In the genomic region with DNA sequence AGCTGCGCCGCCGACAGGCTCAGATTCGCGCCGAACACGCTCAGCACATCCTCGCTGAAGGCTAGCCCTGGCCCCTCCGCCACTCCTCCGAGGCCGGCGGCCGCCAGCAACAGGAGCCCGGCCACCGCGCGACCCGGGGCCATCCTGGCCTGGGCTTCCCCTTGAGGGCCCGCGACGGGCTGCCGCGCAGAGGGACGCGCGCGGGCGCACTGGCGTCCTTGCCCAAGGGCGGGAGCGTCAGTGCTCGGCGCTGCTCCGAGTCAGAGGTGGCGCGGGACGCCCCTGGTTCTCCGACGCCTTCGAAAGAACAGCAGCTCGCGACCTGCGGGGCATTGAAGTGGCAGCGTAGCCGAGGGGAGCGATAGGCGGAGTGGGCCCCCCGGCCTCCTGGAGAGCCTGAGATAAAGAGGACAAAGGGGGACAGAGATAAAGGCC, we compare ENCODE assay signal across 8 cellular contexts. TPM values are rescaled to one million over a fixed set of nuclear protein-coding genes. Genes with fewer than 3 reads are reported as not detected.
DNase-seq lines count a peak whose midpoint lies in the region; ATAC-seq, FAIRE-seq and TF ChIP-seq lines count a peak whose summit lies in the region.

No MANE protein-coding gene starts in this region.

- H2AFZ ChIP-seq in H1 (ENCODE audit: low read length) = peak overlapping the region; percentile 31; the same call in 1 of the 2 replicates

- no peak for TF ChIP-seq CTCF in activated CD8-positive, alpha-beta T cell treated with anti-CD3 and anti-CD28 coated beads for 36 hours (IDR thresholded peaks at IDR 0.05)
- TF ChIP-seq CTCF in H1 (IDR thresholded peaks at IDR 0.05; ENCODE audit: control extremely low read depth in 1 of 3, insufficient read depth in 1 of 3, low read depth in 1 of 3, low read length in 3 of 3) = 0 out of 4 replicates have a peak, but pooled peaks of 1 of the 3 experiments have one; percentile 2

- ATAC-seq in HG02642 (IDR thresholded peaks at IDR 0.05; ENCODE audit: poor library complexity, unreplicated experiment) = peak; percentile 63
- peak; percentile 63 for ATAC-seq in activated CD8-positive, alpha-beta T cell treated with anti-CD3 and anti-CD28 coated beads for 36 hours

- peak overlapping the region; percentile 48 to 69 (median 62) for H3K4me3 ChIP-seq in H1 (ENCODE audit: extremely low read depth in 1 of 4, insufficient read depth in 2 of 4, low read depth in 3 of 4, low read length in 4 of 4)
- peak overlapping the region; percentile 66 for H3K4me3 ChIP-seq in mononuclear cell (ENCODE audit: low read length)

- H3K23me2 ChIP-seq in H1 (ENCODE audit: low read depth, low read length) = peaks cover 18% of the 10 kb centered on the region

- H3K9ac ChIP-seq in H1 (replicated peaks in 1 of 4; ENCODE audit: extremely low read depth in 1 of 4, low read depth in 3 of 4, low read length in 3 of 4) = peak overlapping the region in 3 of 4 experiments; percentile 20 to 46 (median 40); a peak in 5 of 7 replicates

- no peak overlapping the region for H3K14ac ChIP-seq in H1 (ENCODE audit: insufficient read length)

- no peaks in the 10 kb centered on the region for H3K9me3 ChIP-seq in H1 (ENCODE audit: insufficient read depth in 2 of 2, low read depth in 1 of 2, low read length in 1 of 2)
- no peaks in the 10 kb centered on the region for H3K9me3 ChIP-seq in mononuclear cell (ENCODE audit: low read depth, low read length)

- no peak overlapping the region for H3K4ac ChIP-seq in H1 (replicated peaks; ENCODE audit: insufficient read length, low read depth, low read length)

- no peaks in the 10 kb centered on the region for H3K27me3 Mint-ChIP-seq in activated CD8-positive, alpha-beta T cell treated with anti-CD3 and anti-CD28 coated beads for 36 hours

- H3K4me1 ChIP-seq in H1 (replicated peaks in 1 of 4; ENCODE audit: control insufficient read depth in 3 of 4, insufficient read depth in 4 of 4, low read length in 3 of 4) (peaks cover 2 to 12% (median 8%) of the 10 kb centered on the region in 4 experiments; a peak in 6 of 7 replicates), mononuclear cell (ENCODE audit: insufficient read depth, low read length) (peaks cover 21% of the 10 kb centered on the region)

- TF ChIP-seq RAD21 in H1 (IDR thresholded peaks at IDR 0.05 in 1 of 2, conservative IDR thresholded peaks at IDR 0.05 in 1 of 2; ENCODE audit: low read depth in 2 of 2, low read length in 2 of 2) = no peak

- peak overlapping the region; percentile 76 to 79 for H3K4me2 ChIP-seq in H1 (ENCODE audit: insufficient read depth in 1 of 2, low read depth in 2 of 2, low read length in 2 of 2)

- H3K79me1 ChIP-seq in H1 (ENCODE audit: low read depth, low read length) = no peaks in the 10 kb centered on the region

- no peak overlapping the region for H2BK120ac ChIP-seq in H1 (replicated peaks; ENCODE audit: low read depth, low read length)

- H2BK12ac ChIP-seq in H1 (ENCODE audit: low read depth, low read length) = peak overlapping the region; percentile 61

- no peak overlapping the region for H3K27ac ChIP-seq in H1 (ENCODE audit: low read depth, low read length)

- H2BK15ac ChIP-seq in H1 (ENCODE audit: low read length) = no peak overlapping the region

- 1% methylated on average over 44 of the region's 48 CpGs; no CpG with 5 or more reads in 1 of the 2 experiments for WGBS in H1 (ENCODE audit: extremely low coverage in 1 of 2, insufficient coverage in 1 of 2, insufficient read length in 1 of 2, insufficient replicate concordance in 2 of 2, low coverage in 1 of 2, low lambda C conversion rate in 2 of 2, missing lambda C conversion rate in 1 of 2), 2 experiments

- TF ChIP-seq POLR2A in H1 (IDR thresholded peaks at IDR 0.05; ENCODE audit: control extremely low read depth in 1 of 2, low read depth in 2 of 2, low read length in 2 of 2) = no peak; a peak in 1 of 3 replicates

- H2AK5ac ChIP-seq in H1 (ENCODE audit: low read depth, low read length) = no peak overlapping the region

- peaks cover 49% of the 10 kb centered on the region for H3K4me1 Mint-ChIP-seq in activated CD8-positive, alpha-beta T cell treated with anti-CD3 and anti-CD28 coated beads for 36 hours (ENCODE audit: low read depth)

- no peaks in the 10 kb centered on the region for H4K20me1 ChIP-seq in H1 (replicated peaks in 1 of 2; ENCODE audit: control insufficient read depth in 1 of 2, insufficient read depth in 2 of 2, low read length in 2 of 2)

- no peaks in the 10 kb centered on the region for H3K9me3 Mint-ChIP-seq in activated CD8-positive, alpha-beta T cell treated with anti-CD3 and anti-CD28 coated beads for 36 hours

- H4K91ac ChIP-seq in H1 (replicated peaks; ENCODE audit: insufficient read length, low read length) = no peak overlapping the region

- H3K36me3 ChIP-seq in H1 (ENCODE audit: control insufficient read depth in 2 of 4, insufficient read depth in 4 of 4, low read length in 3 of 4) = no peaks in the 10 kb centered on the region

- H3K23ac ChIP-seq in H1 (ENCODE audit: insufficient read length) = no peak overlapping the region

- H3K27me3 ChIP-seq in H1 (replicated peaks in 1 of 4; ENCODE audit: control insufficient read depth in 3 of 4, extremely low read depth in 1 of 4, insufficient read depth in 3 of 4, low read length in 3 of 4) (peaks cover 0 to 15% (median 7%) of the 10 kb centered on the region in 4 experiments; a peak in 3 of 7 replicates), mononuclear cell (ENCODE audit: insufficient read depth, low read length) (no peaks in the 10 kb centered on the region)

- peak overlapping the region; percentile 85 for H3K18ac ChIP-seq in H1 (ENCODE audit: extremely low read depth, low read length)

- intact Hi-C loops in activated CD8-positive, alpha-beta T cell treated with anti-CD3 and anti-CD28 coated beads for 36 hours (cut with micrococcal nuclease) = loop anchor here (2.0 to 10.0 kb wide), 3 partner anchors 86 to 730 kb away; a partner anchor contains a TSS

- H4K8ac ChIP-seq in H1 (ENCODE audit: extremely low read depth, insufficient read depth, low read length) = peak overlapping the region; percentile 87; the same call in 1 of the 2 replicates

- H2BK5ac ChIP-seq in H1 (ENCODE audit: low read depth, low read length) = no peak overlapping the region

- TF ChIP-seq EP300 in H1 (IDR thresholded peaks at IDR 0.05; ENCODE audit: borderline replicate concordance in 1 of 2, low read depth in 2 of 2, low read length in 2 of 2) = no peak

- no peak for FAIRE-seq in H1 (lab: Jason Lieb, UNC)

- peak overlapping the region; percentile 97 for H3K27ac Mint-ChIP-seq in activated CD8-positive, alpha-beta T cell treated with anti-CD3 and anti-CD28 coated beads for 36 hours

- H2BK20ac ChIP-seq in H1 (ENCODE audit: low read length) = no peak overlapping the region; the same call in 1 of the 2 replicates

- 0 out of 4 replicates have a peak, but pooled peaks cover 0 to 14% of the 10 kb centered on the region in 2 experiments for H3K79me2 ChIP-seq in H1 (ENCODE audit: control insufficient read depth in 1 of 2, insufficient read depth in 2 of 2, low read length in 2 of 2)

- peak overlapping the region; percentile 72 for H3K56ac ChIP-seq in H1 (replicated peaks; ENCODE audit: insufficient read length, low read depth, low read length)

- no peak overlapping the region for H4K5ac ChIP-seq in H1 (ENCODE audit: insufficient read length, low read depth, low read length)

- DNase-seq in NCI-H2227 (lab: John Stamatoyannopoulos, UW; ENCODE audit: unreplicated experiment) (peak; percentile 57), NCI-H2227 treated with DMSO at 0.1 percent for 48 hours (lab: John Stamatoyannopoulos, UW) (no peak), NCI-H1105 (lab: John Stamatoyannopoulos, UW) (peak; percentile 11), H1 (ENCODE audit: low read depth in 1 of 2, low spot score in 2 of 2) (peak in 1 of 2 experiments; percentile 79)
- DNase-seq in activated CD8-positive, alpha-beta T cell treated with anti-CD3 and anti-CD28 coated beads for 36 hours = peak; percentile 81
- DNase-seq in stimulated activated CD8-positive, alpha-beta memory T cell treated with anti-CD3 and anti-CD28 coated beads, Interleukin-4, amount 100 ng/mL, for 24 hours (ENCODE audit: low read depth) = peak; percentile 44

- peaks cover 37% of the 10 kb centered on the region for H3K36me3 Mint-ChIP-seq in activated CD8-positive, alpha-beta T cell treated with anti-CD3 and anti-CD28 coated beads for 36 hours (ENCODE audit: low read depth)

- peak overlapping the region; percentile 81 for H3K4me3 Mint-ChIP-seq in activated CD8-positive, alpha-beta T cell treated with anti-CD3 and anti-CD28 coated beads for 36 hours

- POLR2A ChIA-PET in activated CD8-positive, alpha-beta T cell treated with anti-CD3 and anti-CD28 coated beads for 36 hours (lab: Charles Lee) = interaction anchor here (0.7 to 2.3 kb wide), 10 partner anchors 8 to 733 kb away, joined by 3 to 12 read pairs (median 4); a partner anchor contains a TSS
- POLR2A ChIA-PET in H1 (lab: Charles Lee; ENCODE audit: partially characterized antibody) = interaction anchor here (0.6 to 1.7 kb wide), 3 partner anchors 22 to 483 kb away, joined by 3 to 5 read pairs (median 4); a partner anchor contains a TSS

- CTCF ChIA-PET in activated CD8-positive, alpha-beta T cell treated with anti-CD3 and anti-CD28 coated beads for 36 hours (lab: Charles Lee) = interaction anchor here (0.9 to 2.7 kb wide), 7 partner anchors 9 to 483 kb away, joined by 3 to 13 read pairs (median 3); a partner anchor contains a TSS
- CTCF ChIA-PET in H1 (lab: Charles Lee; ENCODE audit: partially characterized antibody) = interaction anchor here (0.5 to 2.5 kb wide), 8 partner anchors 11 to 753 kb away, joined by 3 to 11 read pairs (median 3); no protein-coding TSS in a partner anchor

TF ChIP-seq in H1, 55 proteins besides CTCF, POLR2A, EP300 and RAD21 (continues in another document):
- peak; percentile 95 for TF ChIP-seq KDM4A (IDR thresholded peaks at IDR 0.05; ENCODE audit: low read depth, low read length, severe bottlenecking)
- TF ChIP-seq BACH1 (IDR thresholded peaks at IDR 0.05; ENCODE audit: low read length) = 0 out of 2 replicates have a peak, but pooled peaks have one; percentile 2
- 0 out of 2 replicates have a peak, but pooled peaks have one; percentile 1 for TF ChIP-seq YY1 (IDR thresholded peaks at IDR 0.05; ENCODE audit: low read depth, low read length)

RNA-seq across cellular contexts. Expression of a gene that starts 0.7 kb away (rescaled TPM):
- 10 to 100 TPM; 60.2 to 61.6 TPM for total RNA-seq in activated CD8-positive, alpha-beta T cell treated with anti-CD3 and anti-CD28 coated beads for 36 hours
- 38.7 and 39.9 TPM in 2 replicates for total RNA-seq in H1 (2021; fragmentation: NEBNext Ultra II Directional; extraction: Animal tissue kit (Norgen Biotek cat#: 25700))
- polyA plus RNA-seq in H1 (2011; rRNA removed) = 6.4 TPM in 2 replicates
- 9.7 TPM for polyA plus RNA-seq in H1 (2011; cell fraction: cytosol; rRNA removed)
- polyA plus RNA-seq in H1 (2011; cell fraction: nucleus; rRNA removed) = 7.8 TPM
- polyA plus RNA-seq in H1 (2012, experiment 1 of 2) = 9.8 to 15.6 TPM (median 12.4 TPM) in 4 replicates
- polyA plus RNA-seq in H1 (2012, experiment 2 of 2) = 1.9 TPM
- polyA plus RNA-seq in H1 (2013, experiment 1 of 2) = 59.4 TPM
- 71.7 TPM for polyA plus RNA-seq in H1 (2013, experiment 2 of 2)
- polyA minus RNA-seq in H1 (2011; rRNA and poly(A)+ RNA removed) = 14.8 and 19.8 TPM in 2 replicates
- polyA minus RNA-seq in H1 (2011; cell fraction: cytosol; rRNA and poly(A)+ RNA removed) = 9.8 TPM
- polyA minus RNA-seq in H1 (2011; cell fraction: nucleus; rRNA and poly(A)+ RNA removed) = 18.2 TPM
- 26.3 TPM for total RNA-seq in mononuclear cell
